Comparison of ENCODE assay signal across 33 cellular contexts in the genomic region with DNA sequence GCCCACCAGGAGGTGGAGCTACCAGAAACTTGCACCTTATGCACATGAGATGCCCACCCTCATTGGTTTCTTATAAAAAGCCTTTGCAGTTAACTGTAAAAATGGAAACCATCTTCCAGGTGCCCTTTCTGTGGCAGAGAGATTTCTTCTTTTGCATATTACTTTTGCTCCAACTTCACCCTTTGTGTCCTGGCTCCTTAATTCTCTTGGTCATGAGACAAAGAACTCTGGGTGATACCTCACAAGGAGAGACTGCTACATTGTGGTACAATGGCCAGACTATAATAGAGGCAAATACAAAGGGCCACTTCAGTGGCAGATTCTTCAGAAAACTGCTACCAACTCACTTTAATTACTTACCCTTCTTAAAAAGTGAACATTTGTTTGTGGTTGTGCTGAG.
"Had no signal": no experiment of that assay in that cellular context is flagged by ENCODE, and none has a peak within 500 bp of the region (broad histone marks: within the 10 kb centered on the region; RNA-seq: fewer than 3 reads in every experiment).

No MANE protein-coding gene starts in this region.

- H3K36me3 ChIP-seq: adrenal gland, brain microvascular endothelial cell, cardiac muscle cell had no signal

- H3K4me3 ChIP-seq: adrenal gland, body of pancreas, cardiac muscle cell had no signal

- H3K9me3 ChIP-seq: adrenal gland had no signal

- H3K27ac ChIP-seq: adrenal gland, body of pancreas, brain microvascular endothelial cell, cardiac muscle cell, VCaP had no signal

- DNase-seq: activated B cell treated with CpG ODN at 0.5 μM for 24 hours; activated CD4-positive, alpha-beta memory T cell treated with anti-CD3 and anti-CD28 coated beads for 36 hours; activated CD4-positive, alpha-beta T cell treated with anti-CD3 and anti-CD28 coated beads for 4 hours; activated CD4-positive, alpha-beta T cell treated with anti-CD3 and anti-CD28 coated beads, Interleukin-2, amount 10 ng/mL, durations not matched to agents 24 days and 14 days; activated CD4-positive, alpha-beta T cell treated with anti-CD3 and anti-CD28 coated beads, Interleukin-2, amount 50 U/mL, for 1 hour; activated CD4-positive, alpha-beta T cell treated with anti-CD3 and anti-CD28 coated beads, Interleukin-2, amount 50 U/mL, for 4 hours; activated CD4-positive, CD25-positive, alpha-beta regulatory T cell treated with anti-CD3 and anti-CD28 coated beads, Interleukin-2, amount 50 U/mL, for 72 hours; activated CD8-positive, alpha-beta memory T cell treated with anti-CD3 and anti-CD28 coated beads, Interleukin-2, amount 50 U/mL, for 4 hours; activated CD8-positive, alpha-beta T cell treated with anti-CD3 and anti-CD28 coated beads for 36 hours; activated effector memory CD4-positive, alpha-beta T cell treated with anti-CD3 and anti-CD28 coated beads, Interleukin-2, amount 50 U/mL, for 16 hours; activated gamma-delta T cell treated with Interleukin-2 at 50 U/mL for 16 hours; activated naive CD4-positive, alpha-beta T cell; activated naive CD4-positive, alpha-beta T cell treated with anti-CD3 and anti-CD28 coated beads for 36 hours; activated naive CD4-positive, alpha-beta T cell treated with anti-CD3 and anti-CD28 coated beads, Interleukin-2, amount 50 U/mL, for 16 hours; activated naive CD8-positive, alpha-beta T cell treated with anti-CD3 and anti-CD28 coated beads for 36 hours; activated T-cell treated with anti-CD3 and anti-CD28 coated beads for 4 hours; activated T-cell treated with anti-CD3 and anti-CD28 coated beads, Interleukin-2, amount 50 U/mL, for 1 hour; activated T-cell treated with anti-CD3 and anti-CD28 coated beads, Interleukin-2, amount 50 U/mL, for 4 hours; activated T-cell treated with anti-CD3 and anti-CD28 coated beads, Interleukin-2, amount 50 U/mL, for 72 hours; adrenal gland; amniotic stem cell; aorta; body of pancreas; brain microvascular endothelial cell; caudate nucleus; SW 1271; T-helper 1 cell; T-helper 2 cell; T-helper 9 cell had no signal

- ATAC-seq: activated CD8-positive, alpha-beta T cell treated with anti-CD3 and anti-CD28 coated beads for 36 hours; activated naive CD4-positive, alpha-beta T cell treated with anti-CD3 and anti-CD28 coated beads, Interleukin-2, amount 50 U/mL, for 72 hours; activated T-cell treated with anti-CD3 and anti-CD28 coated beads, Interleukin-2, amount 50 U/mL, for 4 hours; activated T-cell treated with anti-CD3 and anti-CD28 coated beads, Interleukin-2, amount 50 U/mL, for 72 hours; activated T-helper 17 cell treated with anti-CD3 and anti-CD28 coated beads, Interleukin-2, amount 50 U/mL, for 72 hours; body of pancreas had no signal

- H3K27me3 ChIP-seq: adrenal gland, body of pancreas, brain microvascular endothelial cell, cardiac muscle cell had no signal

- H3K4me1 ChIP-seq: adrenal gland, body of pancreas had no signal
